Comparison of ENCODE assay signal across 8 cellular contexts in genomic region chr6:24522090-24522820, GRCh38. TPM values are rescaled to one million over a fixed set of nuclear protein-coding genes. Genes with fewer than 3 reads are reported as not detected.
DNase-seq lines count a peak whose midpoint lies in the region; ATAC-seq, FAIRE-seq and TF ChIP-seq lines count a peak whose summit lies in the region.

No MANE protein-coding gene starts in this region.

- no peak overlapping the region for H2BK120ac ChIP-seq in H1 (replicated peaks; ENCODE audit: low read depth, low read length)

- H3K27me3 ChIP-seq in H1 (replicated peaks in 1 of 4; ENCODE audit: control insufficient read depth in 3 of 4, extremely low read depth in 1 of 4, insufficient read depth in 3 of 4, low read length in 3 of 4) (no peaks in the 10 kb centered on the region), colonic mucosa (no peaks in the 10 kb centered on the region)

- 89% methylated on average over 8 of the region's 8 CpGs; no CpG with 5 or more reads in 1 of the 2 experiments for WGBS in H1 (ENCODE audit: extremely low coverage in 1 of 2, insufficient coverage in 1 of 2, insufficient read length in 1 of 2, insufficient replicate concordance in 2 of 2, low coverage in 1 of 2, low lambda C conversion rate in 2 of 2, missing lambda C conversion rate in 1 of 2), 2 experiments

- H3K14ac ChIP-seq in H1 (ENCODE audit: insufficient read length), result no peak overlapping the region

- H3K4ac ChIP-seq in H1 (replicated peaks; ENCODE audit: insufficient read length, low read depth, low read length), result no peak overlapping the region

- H3K9ac ChIP-seq in H1 (replicated peaks in 1 of 4; ENCODE audit: extremely low read depth in 1 of 4, low read depth in 3 of 4, low read length in 3 of 4) (no peak overlapping the region), colonic mucosa (ENCODE audit: low read depth in 2 of 2, low read length in 2 of 2) (no peak overlapping the region)

- H4K5ac ChIP-seq in H1 (ENCODE audit: insufficient read length, low read depth, low read length), result no peak overlapping the region

- H3K27ac ChIP-seq in H1 (ENCODE audit: low read depth, low read length) (no peak overlapping the region), colonic mucosa (no peak overlapping the region)

- H3K4me3 ChIP-seq in H1 (ENCODE audit: extremely low read depth in 1 of 4, insufficient read depth in 2 of 4, low read depth in 3 of 4, low read length in 4 of 4) (no peak overlapping the region), colonic mucosa (no peak overlapping the region)

- ATAC-seq in GM21737 (IDR thresholded peaks at IDR 0.05; ENCODE audit: unreplicated experiment), result peak; percentile 38
- ATAC-seq in Right ventricle myocardium inferior, result no peak

- H2BK20ac ChIP-seq in H1 (ENCODE audit: low read length), result no peak overlapping the region

- H2BK15ac ChIP-seq in H1 (ENCODE audit: low read length), result no peak overlapping the region

- H3K9me3 ChIP-seq in H1 (ENCODE audit: insufficient read depth in 2 of 2, low read depth in 1 of 2, low read length in 1 of 2) (no peaks in the 10 kb centered on the region), colonic mucosa (no peaks in the 10 kb centered on the region)

- H3K4me1 ChIP-seq in H1 (replicated peaks in 1 of 4; ENCODE audit: control insufficient read depth in 3 of 4, insufficient read depth in 4 of 4, low read length in 3 of 4), result no peaks in the 10 kb centered on the region
- H3K4me1 ChIP-seq in colonic mucosa, result no peaks in the 10 kb centered on the region

- 0 out of 2 replicates have a peak overlapping the region, but pooled peaks have one; percentile 56 for H2BK5ac ChIP-seq in H1 (ENCODE audit: low read depth, low read length)

- H3K79me2 ChIP-seq in H1 (ENCODE audit: control insufficient read depth in 1 of 2, insufficient read depth in 2 of 2, low read length in 2 of 2), result no peaks in the 10 kb centered on the region

- H3K36me3 ChIP-seq in H1 (ENCODE audit: control insufficient read depth in 2 of 4, insufficient read depth in 4 of 4, low read length in 3 of 4) (no peaks in the 10 kb centered on the region), colonic mucosa (no peaks in the 10 kb centered on the region)

- TF ChIP-seq RAD21 in H1 (IDR thresholded peaks at IDR 0.05 in 1 of 2, conservative IDR thresholded peaks at IDR 0.05 in 1 of 2; ENCODE audit: low read depth in 2 of 2, low read length in 2 of 2), result no peak

- FAIRE-seq in H1 (lab: Jason Lieb, UNC), result no peak

- peak overlapping the region; percentile 57; the same call in 1 of the 2 replicates for H2AFZ ChIP-seq in H1 (ENCODE audit: low read length)

- no peak overlapping the region for H3K23ac ChIP-seq in H1 (ENCODE audit: insufficient read length)

- POLR2A ChIA-PET in H1 (lab: Charles Lee; ENCODE audit: partially characterized antibody), result interaction anchor here (1.7 kb wide), 1 partner anchor 27 kb away, joined by 5 read pairs; the partner anchor contains the start of gene ALDH5A1

- no peak for TF ChIP-seq POLR2A in H1 (IDR thresholded peaks at IDR 0.05; ENCODE audit: control extremely low read depth in 1 of 2, low read depth in 2 of 2, low read length in 2 of 2)

- no peak overlapping the region for H2BK12ac ChIP-seq in H1 (ENCODE audit: low read depth, low read length)

- TF ChIP-seq EP300 in H1 (IDR thresholded peaks at IDR 0.05; ENCODE audit: borderline replicate concordance in 1 of 2, low read depth in 2 of 2, low read length in 2 of 2), result no peak

- H3K4me2 ChIP-seq in H1 (ENCODE audit: insufficient read depth in 1 of 2, low read depth in 2 of 2, low read length in 2 of 2), result no peak overlapping the region

- no peak overlapping the region for H4K8ac ChIP-seq in H1 (ENCODE audit: extremely low read depth, insufficient read depth, low read length)

- no peaks in the 10 kb centered on the region; the same call in 1 of the 2 replicates for H3K23me2 ChIP-seq in H1 (ENCODE audit: low read depth, low read length)

- no peaks in the 10 kb centered on the region for H3K79me1 ChIP-seq in H1 (ENCODE audit: low read depth, low read length)

- DNase-seq in DMS53 treated with DMSO at 0.1 percent for 48 hours (lab: John Stamatoyannopoulos, UW; ENCODE audit: unreplicated experiment), result peak; percentile 86
- peak; percentile 70 to 92 (median 90) for DNase-seq in NCI-H1417 (lab: John Stamatoyannopoulos, UW)
- DNase-seq in H1 (ENCODE audit: low read depth in 1 of 2, low spot score in 2 of 2), result no peak
- DNase-seq in cardiac septum (ENCODE audit: low spot score), result no peak
- DNase-seq in Right ventricle myocardium inferior (ENCODE audit: missing footprints), result no peak
- no peak for DNase-seq in colonic mucosa
- no peak for DNase-seq in central memory CD4-positive, alpha-beta T cell

- CTCF ChIA-PET in H1 (lab: Charles Lee; ENCODE audit: partially characterized antibody), result interaction anchor here (0.5 to 7.7 kb wide), 26 partner anchors 9 to 496 kb away, joined by 3 to 99 read pairs (median 5); partner anchors contain the start of genes ACOT13, ALDH5A1, GPLD1 and TDP2

- no peak overlapping the region for H4K91ac ChIP-seq in H1 (replicated peaks; ENCODE audit: insufficient read length, low read length)

- H3K18ac ChIP-seq in H1 (ENCODE audit: extremely low read depth, low read length), result no peak overlapping the region

- H4K20me1 ChIP-seq in H1 (replicated peaks in 1 of 2; ENCODE audit: control insufficient read depth in 1 of 2, insufficient read depth in 2 of 2, low read length in 2 of 2), result no peaks in the 10 kb centered on the region

- intact Hi-C loops in cardiac septum (cut with DNase I) (loop anchor here (5.0 kb wide), 1 partner anchor 90 kb away; no protein-coding TSS in a partner anchor), Right ventricle myocardium inferior (cut with DNase I) (no loop called here), colonic mucosa (cut with DNase I) (no loop called here)

- no peak overlapping the region for H2AK5ac ChIP-seq in H1 (ENCODE audit: low read depth, low read length)

- TF ChIP-seq CTCF in H1 (IDR thresholded peaks at IDR 0.05; ENCODE audit: control extremely low read depth in 1 of 3, insufficient read depth in 1 of 3, low read depth in 1 of 3, low read length in 3 of 3) (no peak), colonic mucosa (IDR thresholded peaks at IDR 0.05) (no peak)

- H3K56ac ChIP-seq in H1 (replicated peaks; ENCODE audit: insufficient read length, low read depth, low read length), result no peak overlapping the region

TF ChIP-seq in H1, 55 proteins besides CTCF, POLR2A, EP300 and RAD21 (continues in another document):
- TF ChIP-seq GTF2F1 (IDR thresholded peaks at IDR 0.05; ENCODE audit: borderline replicate concordance, low read depth, low read length), result no peak
- TF ChIP-seq BACH1 (IDR thresholded peaks at IDR 0.05; ENCODE audit: low read length), result no peak
- TF ChIP-seq SIX5 (IDR thresholded peaks at IDR 0.05; ENCODE audit: low read depth, low read length), result no peak
- TF ChIP-seq CHD1 (IDR thresholded peaks at IDR 0.05; ENCODE audit: low read depth, low read length), result no peak
- TF ChIP-seq SAP30 (IDR thresholded peaks at IDR 0.05; ENCODE audit: insufficient read depth, insufficient replicate concordance, low read length), result no peak
- TF ChIP-seq, protein P1, sequence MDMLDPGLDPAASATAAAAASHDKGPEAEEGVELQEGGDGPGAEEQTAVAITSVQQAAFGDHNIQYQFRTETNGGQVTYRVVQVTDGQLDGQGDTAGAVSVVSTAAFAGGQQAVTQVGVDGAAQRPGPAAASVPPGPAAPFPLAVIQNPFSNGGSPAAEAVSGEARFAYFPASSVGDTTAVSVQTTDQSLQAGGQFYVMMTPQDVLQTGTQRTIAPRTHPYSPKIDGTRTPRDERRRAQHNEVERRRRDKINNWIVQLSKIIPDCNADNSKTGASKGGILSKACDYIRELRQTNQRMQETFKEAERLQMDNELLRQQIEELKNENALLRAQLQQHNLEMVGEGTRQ (IDR thresholded peaks at IDR 0.05; ENCODE audit: low read length), result no peak
- TF ChIP-seq SP4 (IDR thresholded peaks at IDR 0.05; ENCODE audit: low read length), result no peak
- TF ChIP-seq HDAC2 (IDR thresholded peaks at IDR 0.05; ENCODE audit: borderline replicate concordance in 1 of 2, low read depth in 2 of 2, low read length in 2 of 2), result no peak
- TF ChIP-seq RNF2 (IDR thresholded peaks at IDR 0.05; ENCODE audit: borderline replicate concordance, low read depth, low read length, missing control alignments, poor library complexity, severe bottlenecking), result no peak
- TF ChIP-seq TAF1 (IDR thresholded peaks at IDR 0.05; ENCODE audit: low read depth, low read length), result no peak
- TF ChIP-seq SIN3A (conservative IDR thresholded peaks at IDR 0.05 in 1 of 2, IDR thresholded peaks at IDR 0.05 in 1 of 2; ENCODE audit: low read depth in 1 of 2, low read length in 2 of 2), result no peak
- TF ChIP-seq POU5F1 (IDR thresholded peaks at IDR 0.05; ENCODE audit: low read depth, low read length), result no peak
- no peak for TF ChIP-seq JUND (IDR thresholded peaks at IDR 0.05; ENCODE audit: low read length)
- no peak for TF ChIP-seq KDM4A (IDR thresholded peaks at IDR 0.05; ENCODE audit: low read depth, low read length, severe bottlenecking)

RNA-seq across cellular contexts. Expression of gene ALDH5A1, which starts 27.5 kb away (rescaled TPM):
- total RNA-seq in H1 (2021; fragmentation: NEBNext Ultra II Directional; extraction: Animal tissue kit (Norgen Biotek cat#: 25700)), result 2.4 and 4.1 TPM in 2 replicates
- polyA plus RNA-seq in H1 (2011; rRNA removed), result 1.3 and 1.5 TPM in 2 replicates
- 1.3 TPM for polyA plus RNA-seq in H1 (2011; cell fraction: cytosol; rRNA removed)
- polyA plus RNA-seq in H1 (2011; cell fraction: nucleus; rRNA removed), result 1.6 TPM
- 1.8 to 2.8 TPM (median 2.1 TPM) in 4 replicates for polyA plus RNA-seq in H1 (2012, experiment 1 of 2)
- polyA plus RNA-seq in H1 (2012, experiment 2 of 2), result 1.5 TPM
- 2.0 TPM for polyA plus RNA-seq in H1 (2013, experiment 1 of 2)
- 2.2 TPM for polyA plus RNA-seq in H1 (2013, experiment 2 of 2)
- 1.6 and 2.3 TPM in 2 replicates for polyA minus RNA-seq in H1 (2011; rRNA and poly(A)+ RNA removed)
- polyA minus RNA-seq in H1 (2011; cell fraction: cytosol; rRNA and poly(A)+ RNA removed), result 2.6 TPM
- polyA minus RNA-seq in H1 (2011; cell fraction: nucleus; rRNA and poly(A)+ RNA removed), result 2.6 TPM
- total RNA-seq in cardiac septum (17.4 TPM), Right ventricle myocardium inferior (25.1 TPM), colonic mucosa (10 to 100 TPM; 12.2 to 16.4 TPM)

RNA-seq across cellular contexts. Expression of gene GPLD1, which starts 32.9 kb away (rescaled TPM):
- total RNA-seq in H1 (2021; fragmentation: NEBNext Ultra II Directional; extraction: Animal tissue kit (Norgen Biotek cat#: 25700)), result 5.3 and 5.9 TPM in 2 replicates
- 2.9 and 3.7 TPM in 2 replicates for polyA plus RNA-seq in H1 (2011; rRNA removed)
- polyA plus RNA-seq in H1 (2011; cell fraction: cytosol; rRNA removed), result 3.3 TPM
- polyA plus RNA-seq in H1 (2011; cell fraction: nucleus; rRNA removed), result 6.6 TPM
- polyA plus RNA-seq in H1 (2012, experiment 1 of 2), result 3.6 to 5.8 TPM (median 4.3 TPM) in 4 replicates
- 0.72 TPM for polyA plus RNA-seq in H1 (2012, experiment 2 of 2)
- 2.6 TPM for polyA plus RNA-seq in H1 (2013, experiment 1 of 2)
- polyA plus RNA-seq in H1 (2013, experiment 2 of 2), result 2.7 TPM
- polyA minus RNA-seq in H1 (2011; rRNA and poly(A)+ RNA removed), result 10.4 and 18.3 TPM in 2 replicates
- 4.9 TPM for polyA minus RNA-seq in H1 (2011; cell fraction: cytosol; rRNA and poly(A)+ RNA removed)
- 12.6 TPM for polyA minus RNA-seq in H1 (2011; cell fraction: nucleus; rRNA and poly(A)+ RNA removed)
- total RNA-seq in cardiac septum (0.81 TPM), Right ventricle myocardium inferior (1.1 TPM), colonic mucosa (under 1 TPM; 0.84 to 0.88 TPM)

Comparison
In these comparisons a context has a peak if more than half of its experiments do, and no peak if none do; other contexts are left out.
1. DNase-seq: peak in DMS53 treated with DMSO at 0.1 percent for 48 hours (single experiment) and NCI-H1417 (3 of 3); none in H1 (0 of 2), cardiac septum (single experiment), Right ventricle myocardium inferior (single experiment), colonic mucosa (single experiment) and central memory CD4-positive, alpha-beta T cell (single experiment).